ENCODE assay signal across 12 cellular contexts in genomic region chr11:46307785-46308341, GRCh38. TPM values are rescaled to one million over a fixed set of nuclear protein-coding genes. Genes with fewer than 3 reads are reported as not detected.
DNase-seq lines count a peak whose midpoint lies in the region; ATAC-seq, FAIRE-seq and TF ChIP-seq lines count a peak whose summit lies in the region.
"Had no signal": no experiment of that assay in that cellular context is flagged by ENCODE, and none has a peak within 500 bp of the region (broad histone marks: within the 10 kb centered on the region; RNA-seq: fewer than 3 reads in every experiment).

No MANE protein-coding gene starts in this region.

- H3K27ac ChIP-seq in HepG2 (ENCODE audit: extremely low read length, insufficient read depth, low read length): no peak overlapping the region
- H3K27ac ChIP-seq in right lobe of liver: no peak overlapping the region
- no peak overlapping the region for H3K27ac ChIP-seq in OCI-LY3 (ENCODE audit: low read length)
- H3K27ac ChIP-seq in mesendoderm (ENCODE audit: low read depth, low read length): no peak overlapping the region
- H3K27ac ChIP-seq: HL-60, KMS-11 had no signal

- intact Hi-C loops in HepG2 (cut with micrococcal nuclease; ENCODE audit: unreplicated experiment) (loop anchor here (1.0 kb wide), 3 partner anchors 56 to 69 kb away; no protein-coding TSS in a partner anchor), right lobe of liver (cut with DNase I) (loop anchor here (5.0 kb wide), 1 partner anchor 61 kb away; no protein-coding TSS in a partner anchor)

- no peak overlapping the region for H2AFZ ChIP-seq in HepG2 (ENCODE audit: low read length)
- H2AFZ ChIP-seq in OCI-LY3 (ENCODE audit: low read depth, low read length): no peak overlapping the region

- TF ChIP-seq EP300 in HepG2 (IDR thresholded peaks at IDR 0.05; ENCODE audit: low read depth in 2 of 2, low read length in 2 of 2) (no peak), HepG2 (CRISPR knock-in tag; IDR thresholded peaks at IDR 0.05; ENCODE audit: borderline replicate concordance) (no peak)

- no peaks in the 10 kb centered on the region for H3K79me1 ChIP-seq in mesendoderm (ENCODE audit: low read length)

- H3K9me3 Mint-ChIP-seq in stimulated activated naive B cell treated with anti-CD40 and anti-IgM and Interleukin-4, amounts not matched to agents 10 μg/mL and 1 μg/mL and 100 μg/mL, for 72 hours: no peaks in the 10 kb centered on the region

- CTCF ChIA-PET in HepG2 (lab: Yijun Ruan, JAX; ENCODE audit: low intra/inter-chr PET ratio, low total read pairs): interaction anchor here (1.2 to 3.4 kb wide), 4 partner anchors 60 to 69 kb away, joined by 4 to 57 read pairs (median 12); no protein-coding TSS in a partner anchor

- H4K20me1 ChIP-seq in HepG2 (ENCODE audit: insufficient read depth, low read length) (no peaks in the 10 kb centered on the region), OCI-LY3 (ENCODE audit: insufficient read depth, low read length) (no peaks in the 10 kb centered on the region)

- H3K79me2 ChIP-seq in HepG2 (ENCODE audit: insufficient read depth, low read length) (no peaks in the 10 kb centered on the region), OCI-LY3 (ENCODE audit: low read length) (no peaks in the 10 kb centered on the region), mesendoderm (ENCODE audit: control insufficient read depth, insufficient read depth, low read length) (no peaks in the 10 kb centered on the region)

- no peak overlapping the region for H3K23ac ChIP-seq in mesendoderm (ENCODE audit: low read length)

- no peak for TF ChIP-seq POLR2A in HepG2 (IDR thresholded peaks at IDR 0.05; ENCODE audit: insufficient read depth in 1 of 2, low read depth in 2 of 2, low read length in 2 of 2)
- TF ChIP-seq POLR2A in right lobe of liver (IDR thresholded peaks at IDR 0.05): no peak

- peaks cover 15 to 16% of the 10 kb centered on the region in 2 donors for H3K4me1 Mint-ChIP-seq in stimulated activated naive B cell treated with anti-CD40 and anti-IgM and Interleukin-4, amounts not matched to agents 10 μg/mL and 1 μg/mL and 100 μg/mL, for 72 hours

- H3K36me3 ChIP-seq in HepG2 (replicated peaks in 1 of 2; ENCODE audit: control insufficient read depth in 1 of 2, insufficient read depth in 2 of 2, low read length in 2 of 2) (no peaks in the 10 kb centered on the region), right lobe of liver (no peaks in the 10 kb centered on the region), OCI-LY3 (replicated peaks; ENCODE audit: low read depth, low read length) (no peaks in the 10 kb centered on the region), mesendoderm (ENCODE audit: control insufficient read depth, insufficient read depth, low read length) (no peaks in the 10 kb centered on the region)

- 40% methylated on average over 13 of the region's 14 CpGs for WGBS in HepG2 (ENCODE audit: low lambda C conversion rate)
- WGBS in right lobe of liver (ENCODE audit: insufficient coverage, low coverage, low lambda C conversion rate, missing lambda C conversion rate): 49% methylated on average over 5 of the region's 14 CpGs
- no CpG with 5 or more reads among the region's 14 CpGs for WGBS in mesendoderm (ENCODE audit: extremely low coverage, insufficient coverage, low lambda C conversion rate)

- H3K4me3 ChIP-seq in HepG2 (replicated peaks in 1 of 3; ENCODE audit: insufficient read depth in 1 of 3, low read depth in 2 of 3, low read length in 3 of 3) (no peak overlapping the region), right lobe of liver (no peak overlapping the region), OCI-LY3 (ENCODE audit: low read length) (no peak overlapping the region), mesendoderm (ENCODE audit: low read length) (no peak overlapping the region)

- H2AK5ac ChIP-seq in mesendoderm (ENCODE audit: low read length): no peak overlapping the region

- H3K27me3 ChIP-seq in HepG2 (ENCODE audit: control insufficient read depth in 1 of 2, insufficient read depth in 2 of 2, low read length in 2 of 2) (peaks cover 1 to 9% of the 10 kb centered on the region in 2 experiments; a peak in 4 of 5 replicates), right lobe of liver (no peaks in the 10 kb centered on the region), OCI-LY3 (ENCODE audit: low read depth, low read length) (no peaks in the 10 kb centered on the region), mesendoderm (ENCODE audit: insufficient read depth, low read length, poor library complexity) (no peaks in the 10 kb centered on the region)

- no peak overlapping the region for H3K9ac ChIP-seq in HepG2 (ENCODE audit: insufficient read depth, low read depth, low read length)
- no peak overlapping the region for H3K9ac ChIP-seq in OCI-LY3 (ENCODE audit: low read length)
- no peak overlapping the region for H3K9ac ChIP-seq in mesendoderm (ENCODE audit: low read length)
- H3K9ac ChIP-seq: KMS-11 had no signal

- no peak overlapping the region for H2BK15ac ChIP-seq in mesendoderm (replicated peaks; ENCODE audit: low read depth)

- H3K4ac ChIP-seq in mesendoderm (ENCODE audit: low read depth, low read length): no peak overlapping the region

- no peak overlapping the region for H2BK5ac ChIP-seq in mesendoderm (ENCODE audit: low read length)

- H3K4me2 ChIP-seq in HepG2 (ENCODE audit: low read depth, low read length) (no peak overlapping the region), OCI-LY3 (ENCODE audit: low read length) (peak overlapping the region; percentile 47), mesendoderm (ENCODE audit: low read length) (no peak overlapping the region)

- H3K56ac ChIP-seq in mesendoderm (ENCODE audit: low read length): peak overlapping the region; percentile 56

- no TSS peak for BruUV-seq in HepG2 (replicated peaks; lab: Mats Ljungman, UMichigan)

- in situ Hi-C loops in HepG2 (cut with HindIII; ENCODE audit: extremely low pct_ligation_motif_present, low pct_unique_long_range_greater_than_20kb): no loop called here

- POLR2A ChIA-PET in HepG2 (lab: Yijun Ruan, JAX): interaction anchor here (4.1 kb wide), 1 partner anchor 65 kb away, joined by 31 read pairs; no protein-coding TSS in a partner anchor

- H4K8ac ChIP-seq in mesendoderm (ENCODE audit: low read depth, low read length): no peak overlapping the region

- H3K27ac Mint-ChIP-seq in stimulated activated naive B cell treated with anti-CD40 and anti-IgM and Interleukin-4, amounts not matched to agents 10 μg/mL and 1 μg/mL and 100 μg/mL, for 72 hours: no peak overlapping the region

- H4K5ac ChIP-seq in mesendoderm (ENCODE audit: low read length): no peak overlapping the region

- ATAC-seq in HepG2: peak; percentile 14; the same call in 2 of the 3 replicates
- ATAC-seq in right lobe of liver: no peak
- no peak for ATAC-seq in GM21423 (IDR thresholded peaks at IDR 0.05; ENCODE audit: unreplicated experiment)
- ATAC-seq in GM21447 (IDR thresholded peaks at IDR 0.05; ENCODE audit: unreplicated experiment): no peak
- no peak for ATAC-seq in stimulated activated naive B cell treated with anti-CD40 and anti-IgM and Interleukin-4, amounts not matched to agents 10 μg/mL and 1 μg/mL and 100 μg/mL, for 72 hours (replicated peaks)

- peaks cover 20 to 27% of the 10 kb centered on the region in 2 donors for H3K27me3 Mint-ChIP-seq in stimulated activated naive B cell treated with anti-CD40 and anti-IgM and Interleukin-4, amounts not matched to agents 10 μg/mL and 1 μg/mL and 100 μg/mL, for 72 hours

- no peak overlapping the region for H2BK120ac ChIP-seq in mesendoderm (ENCODE audit: low read depth, low read length)

- no peak for TF ChIP-seq RAD21 in HepG2 (CRISPR knock-in tag; IDR thresholded peaks at IDR 0.05)

- H3K4me1 ChIP-seq in HepG2 (ENCODE audit: insufficient read depth, low read length) (peaks cover 34% of the 10 kb centered on the region), right lobe of liver (no peaks in the 10 kb centered on the region), OCI-LY3 (ENCODE audit: low read length) (peaks cover 58% of the 10 kb centered on the region), mesendoderm (ENCODE audit: control insufficient read depth, low read depth, low read length) (no peaks in the 10 kb centered on the region)

- no peaks in the 10 kb centered on the region for H3K36me3 Mint-ChIP-seq in stimulated activated naive B cell treated with anti-CD40 and anti-IgM and Interleukin-4, amounts not matched to agents 10 μg/mL and 1 μg/mL and 100 μg/mL, for 72 hours

- H3K4me3 Mint-ChIP-seq in stimulated activated naive B cell treated with anti-CD40 and anti-IgM and Interleukin-4, amounts not matched to agents 10 μg/mL and 1 μg/mL and 100 μg/mL, for 72 hours: no peak overlapping the region

- DNase-seq in HepG2 (ENCODE audit: low spot score) (no peak), right lobe of liver (no peak), mesendoderm (no peak), dermis blood vessel endothelial cell (no peak)
- DNase-seq in stimulated activated naive B cell treated with anti-CD40 and anti-IgM and Interleukin-4, amounts not matched to agents 10 μg/mL and 1 μg/mL and 100 μg/mL, for 72 hours: no peak
- DNase-seq: SHP77 treated with DMSO at 0.1 percent for 48 hours had no signal

- no peak overlapping the region for H3K18ac ChIP-seq in mesendoderm (ENCODE audit: low read length)

- H3K9me3 ChIP-seq in HepG2 (ENCODE audit: low read length) (no peaks in the 10 kb centered on the region), right lobe of liver (no peaks in the 10 kb centered on the region), OCI-LY3 (ENCODE audit: insufficient read depth, low read length) (no peaks in the 10 kb centered on the region)

- no peak for FAIRE-seq in HepG2 (lab: Jason Lieb, UNC)
- FAIRE-seq: RCC 7860 had no signal

- no peak for TF ChIP-seq CTCF in HepG2 (CRISPR knock-in tag; IDR thresholded peaks at IDR 0.05)
- TF ChIP-seq CTCF in right lobe of liver (IDR thresholded peaks at IDR 0.05): no peak
- TF ChIP-seq CTCF in OCI-LY3 (IDR thresholded peaks at IDR 0.05; ENCODE audit: low read depth, low read length): no peak

RNA-seq across cellular contexts. Expression of gene CREB3L1, which starts 30.4 kb away (rescaled TPM):
- total RNA-seq in HepG2 (2016; rRNA removed; fragmentation: Illumina TruSeq; extraction: Trizol): not detected in 2 replicates
- not detected in 2 replicates for total RNA-seq in HepG2 (2016; cell fraction: cytosol; rRNA removed; fragmentation: Illumina TruSeq; extraction: Trizol; ENCODE audit: low read depth)
- total RNA-seq in HepG2 (2016; cell fraction: insoluble cytoplasmic fraction; rRNA removed; fragmentation: Illumina TruSeq; extraction: Trizol): not detected in 2 replicates
- total RNA-seq in HepG2 (2016; cell fraction: membrane; rRNA removed; fragmentation: Illumina TruSeq; extraction: Trizol): not detected in 2 replicates
- not detected in 2 replicates for total RNA-seq in HepG2 (2016; cell fraction: nucleus; rRNA removed; fragmentation: Illumina TruSeq; extraction: Trizol)
- not detected in 2 replicates for polyA plus RNA-seq in HepG2 (2011; rRNA removed)
- polyA plus RNA-seq in HepG2 (2011; cell fraction: cytosol; rRNA removed): not detected in 2 replicates
- not detected in 2 replicates for polyA plus RNA-seq in HepG2 (2011; cell fraction: nucleus; rRNA removed)
- 0.04 TPM in 1 of 2 replicates, not detected in the other for polyA plus RNA-seq in HepG2 (2012)
- not detected in 2 replicates for polyA plus RNA-seq in HepG2 (2016; cell fraction: cytosol; fragmentation: Illumina TruSeq; extraction: Trizol; ENCODE audit: low read depth)
- polyA plus RNA-seq in HepG2 (2016; cell fraction: insoluble cytoplasmic fraction; fragmentation: Illumina TruSeq; extraction: Trizol; ENCODE audit: low read depth): not detected in 2 replicates
- polyA plus RNA-seq in HepG2 (2016; cell fraction: membrane; fragmentation: Illumina TruSeq; extraction: Trizol; ENCODE audit: low read depth): 0.13 TPM in 1 of 2 replicates, not detected in the other
- polyA plus RNA-seq in HepG2 (2016; cell fraction: nucleus; fragmentation: Illumina TruSeq; extraction: Trizol; ENCODE audit: insufficient read depth, low read depth): not detected in 2 replicates
- polyA minus RNA-seq in HepG2 (2011; rRNA and poly(A)+ RNA removed; ENCODE audit: low replicate concordance): 0.12 and 1.6 TPM in 2 replicates
- not detected in 2 replicates for polyA minus RNA-seq in HepG2 (2011; cell fraction: cytosol; rRNA and poly(A)+ RNA removed)
- not detected in 2 replicates for polyA minus RNA-seq in HepG2 (2011; cell fraction: nucleus; rRNA and poly(A)+ RNA removed)
- under 1 TPM; 0.07 to 0.37 (median 0.24) TPM for total RNA-seq in right lobe of liver
- polyA plus RNA-seq in mesendoderm (2013, experiment 1 of 2): 12.5 TPM
- polyA plus RNA-seq in mesendoderm (2013, experiment 2 of 2): 13.8 TPM
- 0.33 and 0.68 TPM in 2 replicates for total RNA-seq in dermis blood vessel endothelial cell

RNA-seq across cellular contexts. Expression of gene DGKZ, which starts 39.4 kb away (rescaled TPM):
- total RNA-seq in HepG2 (2016; rRNA removed; fragmentation: Illumina TruSeq; extraction: Trizol) (14.6 and 20.7 TPM in 2 replicates), right lobe of liver (10 to 100 TPM; 10.7 to 57.9 (median 16.0) TPM), dermis blood vessel endothelial cell (79.8 and 86.2 TPM in 2 replicates)
- 11.9 and 13.2 TPM in 2 replicates for total RNA-seq in HepG2 (2016; cell fraction: cytosol; rRNA removed; fragmentation: Illumina TruSeq; extraction: Trizol; ENCODE audit: low read depth)
- 11.6 and 19.8 TPM in 2 replicates for total RNA-seq in HepG2 (2016; cell fraction: insoluble cytoplasmic fraction; rRNA removed; fragmentation: Illumina TruSeq; extraction: Trizol)
- total RNA-seq in HepG2 (2016; cell fraction: membrane; rRNA removed; fragmentation: Illumina TruSeq; extraction: Trizol): 26.9 and 29.6 TPM in 2 replicates
- 18.5 and 22.1 TPM in 2 replicates for total RNA-seq in HepG2 (2016; cell fraction: nucleus; rRNA removed; fragmentation: Illumina TruSeq; extraction: Trizol)
- 15.8 and 17.6 TPM in 2 replicates for polyA plus RNA-seq in HepG2 (2011; rRNA removed)
- 8.8 and 15.2 TPM in 2 replicates for polyA plus RNA-seq in HepG2 (2011; cell fraction: cytosol; rRNA removed)
- polyA plus RNA-seq in HepG2 (2011; cell fraction: nucleus; rRNA removed): 108 and 162 TPM in 2 replicates
- 11.6 and 19.4 TPM in 2 replicates for polyA plus RNA-seq in HepG2 (2012)
- 18.6 and 18.8 TPM in 2 replicates for polyA plus RNA-seq in HepG2 (2016; cell fraction: cytosol; fragmentation: Illumina TruSeq; extraction: Trizol; ENCODE audit: low read depth)
- 21.9 and 30.3 TPM in 2 replicates for polyA plus RNA-seq in HepG2 (2016; cell fraction: insoluble cytoplasmic fraction; fragmentation: Illumina TruSeq; extraction: Trizol; ENCODE audit: low read depth)
- 44.5 and 49.9 TPM in 2 replicates for polyA plus RNA-seq in HepG2 (2016; cell fraction: membrane; fragmentation: Illumina TruSeq; extraction: Trizol; ENCODE audit: low read depth)
- polyA plus RNA-seq in HepG2 (2016; cell fraction: nucleus; fragmentation: Illumina TruSeq; extraction: Trizol; ENCODE audit: insufficient read depth, low read depth): 65.9 and 71.9 TPM in 2 replicates
- 43.2 and 71.9 TPM in 2 replicates for polyA minus RNA-seq in HepG2 (2011; rRNA and poly(A)+ RNA removed; ENCODE audit: low replicate concordance)
- polyA minus RNA-seq in HepG2 (2011; cell fraction: cytosol; rRNA and poly(A)+ RNA removed): 12.3 and 14.8 TPM in 2 replicates
- 15.9 and 16.9 TPM in 2 replicates for polyA minus RNA-seq in HepG2 (2011; cell fraction: nucleus; rRNA and poly(A)+ RNA removed)
- polyA plus RNA-seq in mesendoderm (2013, experiment 1 of 2): 67.4 TPM
- 62.6 TPM for polyA plus RNA-seq in mesendoderm (2013, experiment 2 of 2)
